25 cellular contexts compared by ENCODE assay signal in the genomic region with DNA sequence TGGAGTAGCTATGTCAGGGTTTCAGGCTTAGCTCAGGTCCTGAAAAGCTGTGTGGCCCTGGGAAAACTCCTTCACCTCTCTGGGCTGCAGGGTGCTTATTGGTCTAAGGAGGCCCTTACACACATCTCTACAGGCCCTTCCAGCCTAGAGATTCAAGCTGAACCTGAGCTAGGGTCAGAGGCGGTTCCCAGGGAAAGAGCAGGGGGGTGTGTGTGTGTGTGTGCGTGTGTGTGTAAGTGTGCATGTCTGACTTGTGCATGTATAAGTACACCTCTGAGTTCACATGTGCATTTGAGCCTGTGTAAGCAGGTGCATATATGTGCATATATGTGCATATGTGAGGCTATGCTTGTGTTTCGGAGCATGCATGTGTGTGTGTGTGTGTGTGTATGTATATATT.
A peak's percentile ranks its signal among the peaks of the same experiment; 100 is the strongest.
DNase-seq lines count a peak whose midpoint lies in the region; ATAC-seq, FAIRE-seq and TF ChIP-seq lines count a peak whose summit lies in the region.
"Had no signal": no experiment of that assay in that cellular context is flagged by ENCODE, and none has a peak within 500 bp of the region (broad histone marks: within the 10 kb centered on the region; RNA-seq: fewer than 3 reads in every experiment).

No MANE protein-coding gene starts in this region.

- no peak for TF ChIP-seq POLR2A in A549 (IDR thresholded peaks at IDR 0.05; ENCODE audit: low read length)

- peak; percentile 74 for FAIRE-seq in A549 (lab: Jason Lieb, UNC)
- FAIRE-seq: A204.1, D721Med, GM12878, H54 had no signal

- no peak overlapping the region for H3K27ac ChIP-seq in A549
- no peak overlapping the region for H3K27ac ChIP-seq in coronary artery
- no peak overlapping the region for H3K27ac ChIP-seq in neuronal stem cell (replicated peaks; ENCODE audit: low read length)
- H3K27ac ChIP-seq in Karpas-422 (ENCODE audit: low read length) = no peak overlapping the region
- H3K27ac ChIP-seq: 22Rv1; BLaER1 treated with 17β-estradiol and CSF1 and Interleukin-3, amounts not matched to agents 10 nM and 100 nM had no signal

- H3K27me3 Mint-ChIP-seq in type B pancreatic cell = peaks cover 10% of the 10 kb centered on the region

- WGBS in A549 (ENCODE audit: missing lambda C conversion rate) = 23% methylated on average over 3 of the region's 3 CpGs
- no CpG with 5 or more reads among the region's 3 CpGs for WGBS in neuronal stem cell (ENCODE audit: extremely low coverage in 2 of 2, insufficient read length in 2 of 2, insufficient replicate concordance in 1 of 2), 2 donors

- no peaks in the 10 kb centered on the region for H3K4me1 Mint-ChIP-seq in type B pancreatic cell (ENCODE audit: unreplicated experiment)
- H3K4me1 Mint-ChIP-seq: CD14-positive monocyte; CD8-positive, alpha-beta memory T cell had no signal

- no peak overlapping the region for H3K4ac ChIP-seq in neuronal stem cell (ENCODE audit: low read length)

- peak overlapping the region; percentile 28 for H2BK12ac ChIP-seq in neuronal stem cell (ENCODE audit: low read length)

- H3K23ac ChIP-seq in neuronal stem cell (ENCODE audit: low read depth, low read length, poor library complexity) = no peak overlapping the region

- no peak for TF ChIP-seq CTCF in A549 (IDR thresholded peaks at IDR 0.05)
- no peak for TF ChIP-seq CTCF in coronary artery (IDR thresholded peaks at IDR 0.05)
- no peak for TF ChIP-seq CTCF in type B pancreatic cell (conservative IDR thresholded peaks at IDR 0.05)

- no peak overlapping the region for H3K14ac ChIP-seq in neuronal stem cell (ENCODE audit: low read length)

- H3K36me3 ChIP-seq in neuronal stem cell (replicated peaks in 1 of 2; ENCODE audit: control insufficient read depth in 2 of 2, insufficient read depth in 2 of 2, low read length in 2 of 2) (no peaks in the 10 kb centered on the region), MG63 (no peaks in the 10 kb centered on the region), Karpas-422 (ENCODE audit: insufficient read depth, low read length) (no peaks in the 10 kb centered on the region)
- H3K36me3 ChIP-seq: BE2C; BLaER1 treated with 17β-estradiol and CSF1 and Interleukin-3, amounts not matched to agents 10 nM and 100 nM; HAP-1 had no signal

- H3K4me1 ChIP-seq in A549 = no peaks in the 10 kb centered on the region
- no peaks in the 10 kb centered on the region for H3K4me1 ChIP-seq in neuronal stem cell (ENCODE audit: control insufficient read depth in 2 of 2, insufficient read depth in 1 of 2, low read depth in 1 of 2, low read length in 2 of 2)
- H3K4me1 ChIP-seq in Karpas-422 (ENCODE audit: low read length) = no peaks in the 10 kb centered on the region
- H3K4me1 ChIP-seq: BE2C, HAP-1 had no signal

- H3K79me2 ChIP-seq in Karpas-422 (ENCODE audit: low read length) = no peaks in the 10 kb centered on the region

- no peak overlapping the region for H4K91ac ChIP-seq in neuronal stem cell (ENCODE audit: low read depth, low read length, poor library complexity)

- H4K8ac ChIP-seq in neuronal stem cell (ENCODE audit: low read depth, low read length) = no peak overlapping the region

- no peak overlapping the region for H3K27ac Mint-ChIP-seq in type B pancreatic cell
- H3K27ac Mint-ChIP-seq: CD14-positive monocyte; CD4-positive, alpha-beta T cell; CD8-positive, alpha-beta memory T cell had no signal

- H3K9me3 ChIP-seq in A549 (peaks cover 14% of the 10 kb centered on the region), neuronal stem cell (replicated peaks in 1 of 2; ENCODE audit: control insufficient read depth in 2 of 2, insufficient read depth in 1 of 2, low read depth in 1 of 2, low read length in 2 of 2) (no peaks in the 10 kb centered on the region), MG63 (no peaks in the 10 kb centered on the region; the same call in 1 of the 2 replicates), Karpas-422 (ENCODE audit: low read length) (no peaks in the 10 kb centered on the region)
- H3K9me3 ChIP-seq: BE2C; BLaER1 treated with 17β-estradiol and CSF1 and Interleukin-3, amounts not matched to agents 10 nM and 100 nM; HAP-1 had no signal

- TF ChIP-seq EP300 in A549 (IDR thresholded peaks at IDR 0.05) = no peak

- no peaks in the 10 kb centered on the region for H4K20me1 ChIP-seq in Karpas-422 (ENCODE audit: insufficient read depth, low read depth, low read length)
- H4K20me1 ChIP-seq: BLaER1 treated with 17β-estradiol and CSF1 and Interleukin-3, amounts not matched to agents 10 nM and 100 nM had no signal

- no peak overlapping the region for H3K18ac ChIP-seq in neuronal stem cell (ENCODE audit: low read length)

- no peaks in the 10 kb centered on the region for H3K36me3 Mint-ChIP-seq in type B pancreatic cell
- H3K36me3 Mint-ChIP-seq: CD14-positive monocyte; CD8-positive, alpha-beta memory T cell had no signal

- no peaks in the 10 kb centered on the region for H3K9me2 ChIP-seq in Karpas-422 (replicated peaks; ENCODE audit: insufficient read depth, low read length)

- TF ChIP-seq RAD21 in A549 (conservative IDR thresholded peaks at IDR 0.05 in 1 of 2, IDR thresholded peaks at IDR 0.05 in 1 of 2) = no peak

- H3K27me3 ChIP-seq in neuronal stem cell (ENCODE audit: control insufficient read depth in 3 of 3, insufficient read depth in 3 of 3, low read depth in 1 of 3, low read length in 3 of 3) = no peaks in the 10 kb centered on the region
- H3K27me3 ChIP-seq in MG63 = no peaks in the 10 kb centered on the region
- H3K27me3 ChIP-seq in Karpas-422 (ENCODE audit: low read length) = no peaks in the 10 kb centered on the region
- H3K27me3 ChIP-seq: BE2C; BLaER1 treated with 17β-estradiol and CSF1 and Interleukin-3, amounts not matched to agents 10 nM and 100 nM had no signal

- H3K9ac ChIP-seq in neuronal stem cell (ENCODE audit: low read depth, low read length, poor library complexity) = no peak overlapping the region
- no peak overlapping the region for H3K9ac ChIP-seq in Karpas-422 (ENCODE audit: low read length)
- H3K9ac ChIP-seq: BLaER1 treated with 17β-estradiol and CSF1 and Interleukin-3, amounts not matched to agents 10 nM and 100 nM had no signal

- H3K4me3 Mint-ChIP-seq in type B pancreatic cell = no peak overlapping the region
- H3K4me3 Mint-ChIP-seq: CD14-positive monocyte; CD4-positive, alpha-beta T cell; CD8-positive, alpha-beta memory T cell; GM23338 had no signal

- H2BK120ac ChIP-seq in neuronal stem cell (ENCODE audit: low read depth, low read length) = no peak overlapping the region

- no peak overlapping the region for H2AFZ ChIP-seq in neuronal stem cell (ENCODE audit: low read length)
- no peak overlapping the region for H2AFZ ChIP-seq in Karpas-422 (ENCODE audit: low read length)
- H2AFZ ChIP-seq: GM23338 had no signal

- no peak overlapping the region for H2BK5ac ChIP-seq in neuronal stem cell (ENCODE audit: low read length)

- no peak for DNase-seq in A549 (ENCODE audit: low read depth in 1 of 2, low spot score in 1 of 2)
- DNase-seq in coronary artery (ENCODE audit: low spot score) = peak; percentile 17
- no peak for DNase-seq in neuronal stem cell (ENCODE audit: low spot score)
- DNase-seq in type B pancreatic cell (ENCODE audit: extremely low spot score, unreplicated experiment) = peak; percentile 39
- no peak for DNase-seq in MG63
- no peak for DNase-seq in Karpas-422
- DNase-seq in kidney tubule cell (ENCODE audit: low spot score) = no peak
- DNase-seq: ACHN; AML-193; BE2C; CD4-positive, alpha-beta T cell; CD8-positive, alpha-beta memory T cell; DMS 273 treated with DMSO at 0.1 percent for 48 hours; DMS79; EL; GDM1 had no signal

- H2AK5ac ChIP-seq in neuronal stem cell (ENCODE audit: low read depth, low read length) = no peak overlapping the region

- H3K4me2 ChIP-seq in A549 (no peak overlapping the region), neuronal stem cell (ENCODE audit: insufficient read depth, low read length, poor library complexity, severe bottlenecking) (no peak overlapping the region), Karpas-422 (ENCODE audit: low read depth, low read length, poor library complexity, severe bottlenecking) (no peak overlapping the region)
- H3K4me2 ChIP-seq: GM23338 had no signal

- no peaks in the 10 kb centered on the region for H3K9me3 Mint-ChIP-seq in type B pancreatic cell
- H3K9me3 Mint-ChIP-seq: CD4-positive, alpha-beta T cell had no signal

- no peak overlapping the region for H3K4me3 ChIP-seq in A549
- H3K4me3 ChIP-seq in coronary artery = no peak overlapping the region
- peak overlapping the region in 1 of 2 donors; percentile 59 for H3K4me3 ChIP-seq in neuronal stem cell (ENCODE audit: low read length in 2 of 2)
- H3K4me3 ChIP-seq in MG63 = no peak overlapping the region
- no peak overlapping the region for H3K4me3 ChIP-seq in Karpas-422 (ENCODE audit: low read length)
- H3K4me3 ChIP-seq: BLaER1 treated with 17β-estradiol and CSF1 and Interleukin-3, amounts not matched to agents 10 nM and 100 nM; GM12878; GM23338; HAP-1 had no signal

- no peak overlapping the region for H2BK15ac ChIP-seq in neuronal stem cell (ENCODE audit: low read length)

- ATAC-seq in A549 = no peak
- ATAC-seq: GM12878, GM23338 had no signal

- no peaks in the 10 kb centered on the region for H3K79me1 ChIP-seq in neuronal stem cell (ENCODE audit: low read depth, low read length)

- CTCF ChIA-PET in A549 (lab: Yijun Ruan, JAX) = no interaction called here

- POLR2A ChIA-PET in A549 (lab: Yijun Ruan, JAX) = no interaction called here

TF ChIP-seq in A549, 52 proteins besides CTCF, POLR2A, EP300 and RAD21 (continues in another document):
- TF ChIP-seq FOSB (CRISPR knock-in tag; IDR thresholded peaks at IDR 0.05) = no peak
- TF ChIP-seq BHLHE40 (IDR thresholded peaks at IDR 0.05; ENCODE audit: low read depth, low read length) = no peak
- TF ChIP-seq, protein P1, sequence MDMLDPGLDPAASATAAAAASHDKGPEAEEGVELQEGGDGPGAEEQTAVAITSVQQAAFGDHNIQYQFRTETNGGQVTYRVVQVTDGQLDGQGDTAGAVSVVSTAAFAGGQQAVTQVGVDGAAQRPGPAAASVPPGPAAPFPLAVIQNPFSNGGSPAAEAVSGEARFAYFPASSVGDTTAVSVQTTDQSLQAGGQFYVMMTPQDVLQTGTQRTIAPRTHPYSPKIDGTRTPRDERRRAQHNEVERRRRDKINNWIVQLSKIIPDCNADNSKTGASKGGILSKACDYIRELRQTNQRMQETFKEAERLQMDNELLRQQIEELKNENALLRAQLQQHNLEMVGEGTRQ (IDR thresholded peaks at IDR 0.05) = no peak
- no peak for TF ChIP-seq HES2 (IDR thresholded peaks at IDR 0.05)
- TF ChIP-seq HOXB5 (CRISPR knock-in tag; IDR thresholded peaks at IDR 0.05) = no peak
- no peak for TF ChIP-seq HDAC2 (IDR thresholded peaks at IDR 0.05)
- TF ChIP-seq CEBPB (IDR thresholded peaks at IDR 0.05) = no peak
- no peak for TF ChIP-seq MAFK (IDR thresholded peaks at IDR 0.05; ENCODE audit: partially characterized antibody)

Comparison
In these comparisons a context has a peak if more than half of its experiments do, and no peak if none do; other contexts are left out.
1. DNase-seq: peak in coronary artery (single experiment) and type B pancreatic cell (single experiment); none in A549 (0 of 2), neuronal stem cell (single experiment), MG63 (single experiment), Karpas-422 (single experiment) and kidney tubule cell (single experiment).